ENCODE assay signal across 20 cellular contexts in the genomic region with DNA sequence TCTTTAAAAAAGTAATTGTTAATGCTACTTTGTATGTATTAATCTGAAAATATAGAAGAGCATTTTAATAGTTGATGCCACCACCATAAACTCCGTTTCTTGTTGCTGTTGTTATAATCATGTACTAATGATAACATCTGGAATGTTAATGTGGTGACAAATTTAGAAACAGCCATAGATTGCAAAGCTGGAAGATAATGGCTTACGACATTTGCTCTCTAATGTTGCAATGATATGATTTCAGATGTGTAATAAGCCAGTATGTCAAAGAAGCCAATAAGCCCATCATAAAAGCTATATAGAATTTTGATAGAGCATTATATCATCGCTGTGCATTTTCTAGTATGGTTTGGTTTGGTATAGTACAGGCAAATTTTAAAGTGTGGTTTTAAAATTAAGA.
"Had no signal": no experiment of that assay in that cellular context is flagged by ENCODE, and none has a peak within 500 bp of the region (broad histone marks: within the 10 kb centered on the region; RNA-seq: fewer than 3 reads in every experiment).

No MANE protein-coding gene starts in this region.

- H3K4me3 ChIP-seq: heart right ventricle, mucosa of descending colon, sigmoid colon, thyroid gland, upper lobe of left lung, uterus had no signal

- H3K4me1 ChIP-seq: sigmoid colon, thyroid gland, upper lobe of left lung, uterus had no signal

- H3K27me3 ChIP-seq: heart right ventricle, neutrophil, sigmoid colon, thyroid gland, upper lobe of left lung, uterus had no signal

- ATAC-seq: heart right ventricle; mucosa of descending colon; naive thymus-derived CD8-positive, alpha-beta T cell had no signal

- H3K36me3 ChIP-seq: heart right ventricle, neutrophil, sigmoid colon, thyroid gland, upper lobe of left lung, uterus had no signal

- H3K27ac ChIP-seq: heart right ventricle, neutrophil, sigmoid colon, thyroid gland, upper lobe of left lung, uterus had no signal

- FAIRE-seq: colon, endothelial cell of umbilical vein, frontal cortex, islet of Langerhans had no signal

- DNase-seq: endodermal cell; heart right ventricle; hypothalamus; kidney glomerular epithelial cell; mammary epithelial cell; mucosa of descending colon; naive thymus-derived CD8-positive, alpha-beta T cell; posterior cingulate gyrus; sigmoid colon; small intestine; stimulated activated CD4-positive, alpha-beta T cell treated with anti-CD3 and anti-CD28 coated beads, Interleukin-12 subunit alpha, Interleukin-12 subunit beta, amount 100 ng/mL, for 4 hours; stimulated activated naive CD4-positive, alpha-beta T cell treated with Interleukin-2 at 50 U/mL for 16 hours; thyroid gland; upper lobe of left lung; uterus had no signal

- H3K9me3 ChIP-seq: mucosa of descending colon, neutrophil, sigmoid colon, thyroid gland, uterus had no signal
